ENCODE assay signal across 26 cellular contexts in genomic region chr1:172472495-172472894, GRCh38. TPM values are rescaled to one million over a fixed set of nuclear protein-coding genes. Genes with fewer than 3 reads are reported as not detected.
"Had no signal": no experiment of that assay in that cellular context is flagged by ENCODE, and none has a peak within 500 bp of the region (broad histone marks: within the 10 kb centered on the region; RNA-seq: fewer than 3 reads in every experiment).

No MANE protein-coding gene starts in this region.

- H3K27me3 ChIP-seq: heart right ventricle, right lobe of liver, transverse colon, uterus had no signal

- H3K4me3 Mint-ChIP-seq: activated CD4-positive, alpha-beta memory T cell treated with anti-CD3 and anti-CD28 coated beads for 36 hours; activated naive CD8-positive, alpha-beta T cell treated with anti-CD3 and anti-CD28 coated beads, Interleukin-2, amount 50 U/mL, for 24 hours; brain; dendritic cell treated with granulocyte-macrophage colony-stimulating factor and Interleukin-4, amounts not matched to agents 40 ng/mL and 50 ng/mL, for 4 days; nephron; stimulated activated naive CD8-positive, alpha-beta T cell treated with anti-CD3 and anti-CD28 coated beads, Interleukin-15, Interleukin-2, amounts not matched to agents 100 ng/mL and 50 ng/mL, for 24 hours had no signal

- H3K27me3 Mint-ChIP-seq: dendritic cell treated with granulocyte-macrophage colony-stimulating factor and Interleukin-4, amounts not matched to agents 40 ng/mL and 50 ng/mL, for 4 days had no signal

- H3K9me3 Mint-ChIP-seq: activated CD4-positive, alpha-beta memory T cell treated with anti-CD3 and anti-CD28 coated beads for 36 hours; activated naive CD8-positive, alpha-beta T cell treated with anti-CD3 and anti-CD28 coated beads, Interleukin-2, amount 50 U/mL, for 24 hours; brain; dendritic cell treated with granulocyte-macrophage colony-stimulating factor and Interleukin-4, amounts not matched to agents 40 ng/mL and 50 ng/mL, for 4 days; nephron; stimulated activated naive CD8-positive, alpha-beta T cell treated with anti-CD3 and anti-CD28 coated beads, Interleukin-15, Interleukin-2, amounts not matched to agents 100 ng/mL and 50 ng/mL, for 24 hours had no signal

- H3K27ac ChIP-seq: heart right ventricle, right lobe of liver, skin epidermis, transverse colon, uterus had no signal

- H3K4me3 ChIP-seq: heart right ventricle, right lobe of liver, skin epidermis, transverse colon, uterus had no signal

- H3K36me3 Mint-ChIP-seq: activated CD4-positive, alpha-beta memory T cell treated with anti-CD3 and anti-CD28 coated beads for 36 hours; brain had no signal

- H3K4me1 ChIP-seq: transverse colon, uterus had no signal

- DNase-seq: activated CD4-positive, alpha-beta memory T cell treated with anti-CD3 and anti-CD28 coated beads for 36 hours; activated CD4-positive, alpha-beta T cell treated with anti-CD3 and anti-CD28 coated beads for 48 hours; activated gamma-delta T cell; activated naive CD4-positive, alpha-beta T cell treated with anti-CD3 and anti-CD28 coated beads, Interleukin-2, amount 50 U/mL, for 16 hours; activated naive CD8-positive, alpha-beta T cell treated with anti-CD3 and anti-CD28 coated beads, Interleukin-2, amount 50 U/mL, for 24 hours; effector CD4-positive, alpha-beta T cell; erythroblast; foreskin fibroblast; heart right ventricle; islet precursor cell; left cardiac atrium; mesenchymal stem cell; nucleus accumbens; right lobe of liver; stimulated activated CD4-positive, alpha-beta T cell treated with anti-CD3 and anti-CD28 coated beads, Interleukin-1b, Interleukin-23, amount 100 ng/mL, for 48 hours; T1000; transverse colon; uterus had no signal

- H3K9me3 ChIP-seq: heart right ventricle, right lobe of liver, transverse colon, uterus had no signal

- H3K27ac Mint-ChIP-seq: activated CD4-positive, alpha-beta memory T cell treated with anti-CD3 and anti-CD28 coated beads for 36 hours; activated naive CD8-positive, alpha-beta T cell treated with anti-CD3 and anti-CD28 coated beads, Interleukin-2, amount 50 U/mL, for 24 hours; brain; dendritic cell treated with granulocyte-macrophage colony-stimulating factor and Interleukin-4, amounts not matched to agents 40 ng/mL and 50 ng/mL, for 4 days; nephron; stimulated activated naive CD8-positive, alpha-beta T cell treated with anti-CD3 and anti-CD28 coated beads, Interleukin-15, Interleukin-2, amounts not matched to agents 100 ng/mL and 50 ng/mL, for 24 hours had no signal

- H3K36me3 ChIP-seq: heart right ventricle, right lobe of liver, transverse colon, uterus had no signal

- H3K4me1 Mint-ChIP-seq: activated naive CD8-positive, alpha-beta T cell treated with anti-CD3 and anti-CD28 coated beads, Interleukin-2, amount 50 U/mL, for 24 hours; brain had no signal

RNA-seq across cellular contexts. Expression of gene C1orf105, which starts 52.0 kb away (rescaled TPM):
- total RNA-seq: activated CD4-positive, alpha-beta memory T cell treated with anti-CD3 and anti-CD28 coated beads for 36 hours; fibroblast of lung; liver; mononuclear cell; transverse colon; uterus had no signal
- polyA plus RNA-seq: fibroblast of lung had no signal
